Comparison of ENCODE assay signal across 8 cellular contexts in the genomic region with DNA sequence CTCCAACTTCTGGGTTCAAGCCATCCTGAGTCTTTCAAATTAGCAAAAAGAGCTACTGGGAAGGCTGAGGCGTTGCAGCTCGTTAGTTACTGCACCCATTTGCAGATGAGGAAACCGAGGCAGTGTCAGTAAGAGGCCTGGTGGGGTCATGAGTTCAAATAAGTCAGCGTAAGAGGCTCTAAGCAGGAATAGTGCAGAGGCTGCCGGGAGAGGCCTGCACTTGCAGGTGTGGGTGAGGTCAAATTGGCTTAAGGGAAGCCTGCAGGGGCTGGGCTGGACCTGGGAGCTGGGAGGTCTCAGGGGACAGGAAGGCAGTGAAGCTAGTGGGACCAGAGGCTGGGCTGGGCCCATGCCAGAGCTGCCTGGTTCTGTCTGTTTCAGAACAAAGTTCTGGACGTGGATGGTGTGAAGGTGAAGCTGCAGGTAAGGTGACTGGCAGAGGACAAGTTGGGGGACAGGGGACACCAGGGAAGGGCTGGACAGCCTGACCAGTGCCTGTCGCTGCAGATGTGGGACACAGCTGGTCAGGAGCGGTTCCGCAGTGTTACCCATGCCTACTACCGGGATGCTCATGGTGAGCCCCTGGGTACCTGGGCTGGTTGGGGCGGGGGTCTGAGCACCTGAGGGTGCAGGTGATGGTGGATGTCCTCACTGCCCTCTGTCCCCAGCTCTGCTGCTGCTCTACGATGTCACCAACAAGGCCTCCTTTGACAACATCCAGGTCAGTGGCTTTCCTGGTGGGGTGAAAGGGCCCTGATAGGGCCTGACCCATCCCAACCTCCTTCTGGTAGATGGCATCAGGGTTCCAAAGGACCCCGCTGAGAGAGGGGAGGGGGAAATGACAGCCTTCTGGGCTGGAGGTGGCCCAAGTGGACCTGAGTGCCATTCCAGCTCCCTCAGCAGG. TPM values are rescaled to one million over a fixed set of nuclear protein-coding genes. Genes with fewer than 3 reads are reported as not detected.
DNase-seq lines count a peak whose midpoint lies in the region; ATAC-seq lines count a peak whose summit lies in the region.

No MANE protein-coding gene starts in this region.

- H2BK12ac ChIP-seq in mesenchymal stem cell (ENCODE audit: low read length in 2 of 2), result no peak overlapping the region

- H3K9me3 ChIP-seq in CD4-positive, CD25-positive, alpha-beta regulatory T cell (ENCODE audit: control insufficient read depth in 2 of 2, low read length in 2 of 2), result no peaks in the 10 kb centered on the region
- no peaks in the 10 kb centered on the region for H3K9me3 ChIP-seq in mesenchymal stem cell (ENCODE audit: control insufficient read depth, low read length)
- H3K9me3 ChIP-seq in effector memory CD4-positive, alpha-beta T cell (ENCODE audit: control insufficient read depth, low read length), result no peaks in the 10 kb centered on the region

- H2BK15ac ChIP-seq in mesenchymal stem cell (ENCODE audit: low read depth, poor library complexity, severe bottlenecking), result peak overlapping the region; percentile 13

- H3K4me1 ChIP-seq in CD4-positive, CD25-positive, alpha-beta regulatory T cell (ENCODE audit: control insufficient read depth, insufficient read depth, low read length, poor library complexity, severe bottlenecking), result peaks cover 60% of the 10 kb centered on the region
- peaks cover 60% of the 10 kb centered on the region for H3K4me1 ChIP-seq in mesenchymal stem cell (ENCODE audit: control insufficient read depth, insufficient read depth, low read depth, low read length)
- peaks cover 56% of the 10 kb centered on the region for H3K4me1 ChIP-seq in effector memory CD4-positive, alpha-beta T cell (ENCODE audit: control insufficient read depth, insufficient read depth, low read length, poor library complexity, severe bottlenecking)

- H3K4me1 Mint-ChIP-seq in CD4-positive, CD25-positive, alpha-beta regulatory T cell, result peaks cover 0 to 57% (median 22%) of the 10 kb centered on the region in 4 donors
- H3K4me1 Mint-ChIP-seq in activated T-helper 1 cell treated with anti-CD3 and anti-CD28 coated beads, Interleukin-12 subunit alpha, Interleukin-12 subunit beta, Interleukin-2, Interleukin-4 antibody, amounts not matched to agents 30 ng/mL and 10 ng/mL and 1 ng/mL, durations not matched to agents 14 hours and 24 hours and 36 hours (ENCODE audit: low read depth), result peaks cover 14% of the 10 kb centered on the region

- DNase-seq in CD4-positive, CD25-positive, alpha-beta regulatory T cell, result no peak
- DNase-seq in HT-29 (ENCODE audit: low spot score) (peak; percentile 32), mesenchymal stem cell (no peak), posterior vena cava (ENCODE audit: low spot score) (no peak), NCI-H2107 treated with DMSO at 0.1 percent for 48 hours (lab: John Stamatoyannopoulos, UW; ENCODE audit: unreplicated experiment) (no peak)
- DNase-seq in activated T-helper 1 cell treated with anti-CD3 and anti-CD28 coated beads, Interleukin-12 subunit alpha, Interleukin-12 subunit beta, Interleukin-2, Interleukin-4 antibody, amounts not matched to agents 30 ng/mL and 10 ng/mL and 1 ng/mL, durations not matched to agents 14 hours and 24 hours and 36 hours (ENCODE audit: low spot score), result no peak
- DNase-seq in effector memory CD4-positive, alpha-beta T cell, result no peak

- H3K27ac ChIP-seq in CD4-positive, CD25-positive, alpha-beta regulatory T cell (ENCODE audit: insufficient read depth, low read length, poor library complexity, severe bottlenecking), result no peak overlapping the region
- peak overlapping the region; percentile 11 for H3K27ac ChIP-seq in mesenchymal stem cell (ENCODE audit: low read length, poor library complexity, severe bottlenecking)
- H3K27ac ChIP-seq in effector memory CD4-positive, alpha-beta T cell (ENCODE audit: insufficient read depth, low read length, poor library complexity, severe bottlenecking), result no peak overlapping the region

- no peak overlapping the region for H3K4me3 ChIP-seq in CD4-positive, CD25-positive, alpha-beta regulatory T cell (ENCODE audit: low read depth, low read length)
- H3K4me3 ChIP-seq in mesenchymal stem cell (ENCODE audit: insufficient read depth in 1 of 2, low read depth in 1 of 2, low read length in 2 of 2), result peak overlapping the region in 1 of 2 experiments; percentile 44
- no peak overlapping the region for H3K4me3 ChIP-seq in effector memory CD4-positive, alpha-beta T cell (ENCODE audit: insufficient read depth, low read depth, low read length, poor library complexity, severe bottlenecking)

- no peak overlapping the region for H3K4ac ChIP-seq in mesenchymal stem cell (ENCODE audit: low read depth in 1 of 2, low read length in 2 of 2)

- H3K4me2 ChIP-seq in mesenchymal stem cell (ENCODE audit: low read length, poor library complexity, severe bottlenecking), result peak overlapping the region; percentile 3

- intact Hi-C loops in activated T-helper 1 cell treated with anti-CD3 and anti-CD28 coated beads, Interleukin-12 subunit alpha, Interleukin-12 subunit beta, Interleukin-2, Interleukin-4 antibody, amounts not matched to agents 30 ng/mL and 10 ng/mL and 1 ng/mL, durations not matched to agents 14 hours and 24 hours and 36 hours (cut with micrococcal nuclease), result no loop called here
- intact Hi-C loops in posterior vena cava (cut with DNase I), result loop anchor here in 1 of 2 donors (5.0 kb wide), 1 partner anchor 134 kb away; a partner anchor contains a TSS

- H3K23ac ChIP-seq in mesenchymal stem cell (ENCODE audit: low read length in 2 of 2), result peak overlapping the region in 1 of 2 experiments; percentile 53

- H2BK5ac ChIP-seq in mesenchymal stem cell (ENCODE audit: low read depth, low read length, poor library complexity, severe bottlenecking), result no peak overlapping the region

- no peaks in the 10 kb centered on the region for H3K27me3 Mint-ChIP-seq in CD4-positive, CD25-positive, alpha-beta regulatory T cell
- H3K27me3 Mint-ChIP-seq in activated T-helper 1 cell treated with anti-CD3 and anti-CD28 coated beads, Interleukin-12 subunit alpha, Interleukin-12 subunit beta, Interleukin-2, Interleukin-4 antibody, amounts not matched to agents 30 ng/mL and 10 ng/mL and 1 ng/mL, durations not matched to agents 14 hours and 24 hours and 36 hours (ENCODE audit: insufficient read depth), result peaks cover 5% of the 10 kb centered on the region

- H2AK5ac ChIP-seq in mesenchymal stem cell (ENCODE audit: low read length, severe bottlenecking), result no peak overlapping the region

- peak overlapping the region in 1 of 3 donors; percentile 81 for H3K27ac Mint-ChIP-seq in CD4-positive, CD25-positive, alpha-beta regulatory T cell
- H3K27ac Mint-ChIP-seq in activated T-helper 1 cell treated with anti-CD3 and anti-CD28 coated beads, Interleukin-12 subunit alpha, Interleukin-12 subunit beta, Interleukin-2, Interleukin-4 antibody, amounts not matched to agents 30 ng/mL and 10 ng/mL and 1 ng/mL, durations not matched to agents 14 hours and 24 hours and 36 hours, result peak overlapping the region; percentile 53

- peaks cover 6% of the 10 kb centered on the region for H3K36me3 ChIP-seq in CD4-positive, CD25-positive, alpha-beta regulatory T cell (ENCODE audit: control insufficient read depth, insufficient read depth, low read length)
- H3K36me3 ChIP-seq in mesenchymal stem cell (ENCODE audit: control insufficient read depth in 1 of 2, insufficient read depth in 2 of 2, low read depth in 1 of 2, low read length in 2 of 2), result peaks cover 24 to 40% of the 10 kb centered on the region in 2 experiments
- H3K36me3 ChIP-seq in effector memory CD4-positive, alpha-beta T cell (ENCODE audit: control insufficient read depth, insufficient read depth, low read length), result peaks cover 3% of the 10 kb centered on the region

- no peak overlapping the region for H4K91ac ChIP-seq in mesenchymal stem cell (ENCODE audit: low read length)

- peak overlapping the region; percentile 5 to 77 (median 57) for H3K4me3 Mint-ChIP-seq in CD4-positive, CD25-positive, alpha-beta regulatory T cell
- peak overlapping the region; percentile 87 for H3K4me3 Mint-ChIP-seq in activated T-helper 1 cell treated with anti-CD3 and anti-CD28 coated beads, Interleukin-12 subunit alpha, Interleukin-12 subunit beta, Interleukin-2, Interleukin-4 antibody, amounts not matched to agents 30 ng/mL and 10 ng/mL and 1 ng/mL, durations not matched to agents 14 hours and 24 hours and 36 hours

- no peaks in the 10 kb centered on the region for H3K9me3 Mint-ChIP-seq in CD4-positive, CD25-positive, alpha-beta regulatory T cell
- H3K9me3 Mint-ChIP-seq in activated T-helper 1 cell treated with anti-CD3 and anti-CD28 coated beads, Interleukin-12 subunit alpha, Interleukin-12 subunit beta, Interleukin-2, Interleukin-4 antibody, amounts not matched to agents 30 ng/mL and 10 ng/mL and 1 ng/mL, durations not matched to agents 14 hours and 24 hours and 36 hours, result no peaks in the 10 kb centered on the region

- H4K8ac ChIP-seq in mesenchymal stem cell (ENCODE audit: low read length), result no peak overlapping the region

- no peak for ATAC-seq in CD4-positive, CD25-positive, alpha-beta regulatory T cell (ENCODE audit: low read depth in 2 of 2)
- ATAC-seq in GM21423 (IDR thresholded peaks at IDR 0.05; ENCODE audit: unreplicated experiment), result no peak

- H3K27me3 ChIP-seq in CD4-positive, CD25-positive, alpha-beta regulatory T cell (ENCODE audit: control insufficient read depth, insufficient read depth, low read length), result no peaks in the 10 kb centered on the region
- no peaks in the 10 kb centered on the region for H3K27me3 ChIP-seq in mesenchymal stem cell (ENCODE audit: control insufficient read depth in 1 of 2, insufficient read depth in 1 of 2, low read length in 2 of 2)
- no peaks in the 10 kb centered on the region for H3K27me3 ChIP-seq in effector memory CD4-positive, alpha-beta T cell (replicated peaks; ENCODE audit: control insufficient read depth, insufficient read depth, low read length, poor library complexity, severe bottlenecking)

- WGBS in mesenchymal stem cell, result 64% methylated on average over 12 of the region's 13 CpGs

- peak overlapping the region; percentile 95 for H3K9ac ChIP-seq in mesenchymal stem cell (ENCODE audit: low read length)

- no peak overlapping the region for H3K14ac ChIP-seq in mesenchymal stem cell (ENCODE audit: low read length in 2 of 2)

- no peak overlapping the region for H2BK120ac ChIP-seq in mesenchymal stem cell (ENCODE audit: low read depth, low read length)

- peak overlapping the region in 1 of 2 experiments; percentile 21 for H3K18ac ChIP-seq in mesenchymal stem cell (ENCODE audit: low read depth in 1 of 2, low read length in 2 of 2)

- peaks cover 5% of the 10 kb centered on the region for H3K36me3 Mint-ChIP-seq in CD4-positive, CD25-positive, alpha-beta regulatory T cell
- peaks cover 27% of the 10 kb centered on the region for H3K36me3 Mint-ChIP-seq in activated T-helper 1 cell treated with anti-CD3 and anti-CD28 coated beads, Interleukin-12 subunit alpha, Interleukin-12 subunit beta, Interleukin-2, Interleukin-4 antibody, amounts not matched to agents 30 ng/mL and 10 ng/mL and 1 ng/mL, durations not matched to agents 14 hours and 24 hours and 36 hours (ENCODE audit: low read depth)

- peaks cover 2% of the 10 kb centered on the region for H3K79me1 ChIP-seq in mesenchymal stem cell (replicated peaks; ENCODE audit: low read length, poor library complexity, severe bottlenecking)

- no peak overlapping the region for H2AFZ ChIP-seq in mesenchymal stem cell (ENCODE audit: low read depth, low read length)

RNA-seq across cellular contexts. Expression of a gene that starts 3.0 kb away (rescaled TPM):
- total RNA-seq in CD4-positive, CD25-positive, alpha-beta regulatory T cell, result not detected
- polyA plus RNA-seq in CD4-positive, CD25-positive, alpha-beta regulatory T cell, result 1 to 10 TPM in 2 of 4 donors, under 1 TPM in 2; 0.38 to 1.2 (median 0.93) TPM
- 13.4 and 24.9 TPM in 2 replicates for total RNA-seq in HT-29 (2014; rRNA removed; shearing (Covaris generic))
- 0.24 and 0.70 TPM in 2 replicates for total RNA-seq in activated T-helper 1 cell treated with anti-CD3 and anti-CD28 coated beads, Interleukin-12 subunit alpha, Interleukin-12 subunit beta, Interleukin-2, Interleukin-4 antibody, amounts not matched to agents 30 ng/mL and 10 ng/mL and 1 ng/mL, durations not matched to agents 14 hours and 24 hours and 36 hours
- polyA plus RNA-seq in mesenchymal stem cell (2013, experiment 1 of 2), result 4.7 TPM
- polyA plus RNA-seq in mesenchymal stem cell (2013, experiment 2 of 2), result 4.4 TPM
- total RNA-seq in posterior vena cava, result under 1 TPM in 1 of 2 donors, not detected in 1; 0.28 TPM

RNA-seq across cellular contexts. Expression of a gene that starts 4.1 kb away (rescaled TPM):
- total RNA-seq in CD4-positive, CD25-positive, alpha-beta regulatory T cell, result 33.4 TPM
- polyA plus RNA-seq in CD4-positive, CD25-positive, alpha-beta regulatory T cell, result 1 to 10 TPM; 4.0 to 7.3 (median 4.8) TPM
- 166 and 170 TPM in 2 replicates for total RNA-seq in HT-29 (2014; rRNA removed; shearing (Covaris generic))
- 70.4 and 73.1 TPM in 2 replicates for total RNA-seq in activated T-helper 1 cell treated with anti-CD3 and anti-CD28 coated beads, Interleukin-12 subunit alpha, Interleukin-12 subunit beta, Interleukin-2, Interleukin-4 antibody, amounts not matched to agents 30 ng/mL and 10 ng/mL and 1 ng/mL, durations not matched to agents 14 hours and 24 hours and 36 hours
- polyA plus RNA-seq in mesenchymal stem cell (2013, experiment 1 of 2), result 107 TPM
- 101 TPM for polyA plus RNA-seq in mesenchymal stem cell (2013, experiment 2 of 2)
- total RNA-seq in posterior vena cava, result 10 to 100 TPM; 56.7 to 62.0 TPM

RNA-seq across cellular contexts. Expression of a gene that starts 15.7 kb away (rescaled TPM):
- total RNA-seq in CD4-positive, CD25-positive, alpha-beta regulatory T cell, result 86.1 TPM
- polyA plus RNA-seq in CD4-positive, CD25-positive, alpha-beta regulatory T cell, result 1 to 10 TPM; 1.4 to 4.4 (median 2.6) TPM
- 72.1 and 74.7 TPM in 2 replicates for total RNA-seq in HT-29 (2014; rRNA removed; shearing (Covaris generic))
- 92.5 and 104 TPM in 2 replicates for total RNA-seq in activated T-helper 1 cell treated with anti-CD3 and anti-CD28 coated beads, Interleukin-12 subunit alpha, Interleukin-12 subunit beta, Interleukin-2, Interleukin-4 antibody, amounts not matched to agents 30 ng/mL and 10 ng/mL and 1 ng/mL, durations not matched to agents 14 hours and 24 hours and 36 hours
- polyA plus RNA-seq in mesenchymal stem cell (2013, experiment 1 of 2), result 32.8 TPM
- 28.4 TPM for polyA plus RNA-seq in mesenchymal stem cell (2013, experiment 2 of 2)
- total RNA-seq in posterior vena cava, result 100 to 1,000 TPM; 177 to 181 TPM

RNA-seq across cellular contexts. Expression of a gene that starts 45.0 kb away (rescaled TPM):
- not detected for total RNA-seq in CD4-positive, CD25-positive, alpha-beta regulatory T cell
- polyA plus RNA-seq in CD4-positive, CD25-positive, alpha-beta regulatory T cell, result not detected
- total RNA-seq in HT-29 (2014; rRNA removed; shearing (Covaris generic)), result 0.08 and 2.5 TPM in 2 replicates
- 1.0 and 1.2 TPM in 2 replicates for total RNA-seq in activated T-helper 1 cell treated with anti-CD3 and anti-CD28 coated beads, Interleukin-12 subunit alpha, Interleukin-12 subunit beta, Interleukin-2, Interleukin-4 antibody, amounts not matched to agents 30 ng/mL and 10 ng/mL and 1 ng/mL, durations not matched to agents 14 hours and 24 hours and 36 hours
- polyA plus RNA-seq in mesenchymal stem cell (2013, experiment 1 of 2), result 0.12 TPM
- 0.08 TPM for polyA plus RNA-seq in mesenchymal stem cell (2013, experiment 2 of 2)
- under 1 TPM in 1 of 2 donors, not detected in 1; 0.05 TPM for total RNA-seq in posterior vena cava

RNA-seq across cellular contexts. Expression of a gene that starts 53.8 kb away (rescaled TPM):
- 23.5 TPM for total RNA-seq in CD4-positive, CD25-positive, alpha-beta regulatory T cell
- 10 to 100 TPM; 20.9 to 31.1 (median 24.3) TPM for polyA plus RNA-seq in CD4-positive, CD25-positive, alpha-beta regulatory T cell
- 98.9 and 117 TPM in 2 replicates for total RNA-seq in HT-29 (2014; rRNA removed; shearing (Covaris generic))
- total RNA-seq in activated T-helper 1 cell treated with anti-CD3 and anti-CD28 coated beads, Interleukin-12 subunit alpha, Interleukin-12 subunit beta, Interleukin-2, Interleukin-4 antibody, amounts not matched to agents 30 ng/mL and 10 ng/mL and 1 ng/mL, durations not matched to agents 14 hours and 24 hours and 36 hours, result 57.0 and 61.9 TPM in 2 replicates
- polyA plus RNA-seq in mesenchymal stem cell (2013, experiment 1 of 2), result 45.9 TPM
- 45.0 TPM for polyA plus RNA-seq in mesenchymal stem cell (2013, experiment 2 of 2)
- total RNA-seq in posterior vena cava, result 10 to 100 TPM; 16.6 to 21.4 TPM
